8 cellular contexts compared by ENCODE assay signal in the genomic region with DNA sequence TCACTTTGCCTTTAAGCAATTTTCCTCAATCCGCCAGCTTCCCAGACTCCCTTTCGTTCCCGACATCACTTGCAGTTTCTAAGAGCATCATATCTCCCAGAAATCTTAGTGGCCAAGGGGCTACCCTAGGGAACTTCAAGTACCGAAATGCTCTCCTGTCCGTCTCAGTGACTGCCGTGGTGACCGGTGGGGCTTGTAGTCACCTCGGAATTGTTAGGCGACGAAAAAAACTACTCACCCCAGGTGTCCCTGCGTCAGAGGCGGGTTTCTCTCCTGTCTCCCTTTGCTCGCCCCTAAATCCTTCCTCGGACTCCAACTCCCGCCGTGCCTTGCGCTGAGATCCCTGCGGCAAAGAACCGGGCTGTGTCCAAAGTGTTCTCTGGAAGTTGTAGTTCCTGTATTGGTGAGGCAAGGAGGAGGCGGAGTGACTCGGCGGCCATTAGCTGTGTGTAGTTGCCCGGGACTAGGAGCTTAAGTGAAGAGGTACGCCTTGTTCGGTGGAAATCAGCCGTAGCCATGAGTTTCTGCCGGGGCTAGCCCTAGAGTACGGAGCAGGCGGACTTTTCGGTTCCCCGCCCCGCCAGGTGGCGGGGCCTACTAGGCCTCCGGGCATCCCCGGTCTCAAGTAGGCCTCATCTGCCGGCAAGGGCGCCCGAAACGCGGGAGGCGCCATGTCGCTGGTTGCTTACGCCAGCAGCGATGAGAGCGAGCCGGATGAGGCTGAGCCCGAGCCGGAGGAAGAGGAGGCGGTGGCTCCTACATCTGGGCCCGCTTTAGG. TPM values are rescaled to one million over a fixed set of nuclear protein-coding genes. Genes with fewer than 3 reads are reported as not detected.
DNase-seq lines count a peak whose midpoint lies in the region; ATAC-seq and TF ChIP-seq lines count a peak whose summit lies in the region.

A gene with protein sequence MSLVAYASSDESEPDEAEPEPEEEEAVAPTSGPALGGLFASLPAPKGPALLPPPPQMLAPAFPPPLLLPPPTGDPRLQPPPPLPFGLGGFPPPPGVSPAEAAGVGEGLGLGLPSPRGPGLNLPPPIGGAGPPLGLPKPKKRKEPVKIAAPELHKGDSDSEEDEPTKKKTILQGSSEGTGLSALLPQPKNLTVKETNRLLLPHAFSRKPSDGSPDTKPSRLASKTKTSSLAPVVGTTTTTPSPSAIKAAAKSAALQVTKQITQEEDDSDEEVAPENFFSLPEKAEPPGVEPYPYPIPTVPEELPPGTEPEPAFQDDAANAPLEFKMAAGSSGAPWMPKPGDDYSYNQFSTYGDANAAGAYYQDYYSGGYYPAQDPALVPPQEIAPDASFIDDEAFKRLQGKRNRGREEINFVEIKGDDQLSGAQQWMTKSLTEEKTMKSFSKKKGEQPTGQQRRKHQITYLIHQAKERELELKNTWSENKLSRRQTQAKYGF (plus strand): TSS at position 435 of the 778 bp plus-strand sequence. CDS start 237 bp downstream, at position 672.

- ATAC-seq in RWPE2 (ENCODE audit: low read depth), result peak; percentile 92
- ATAC-seq in stimulated activated naive CD8-positive, alpha-beta T cell treated with anti-CD3 and anti-CD28 coated beads, Interleukin-15, amount 100 ng/mL, for 72 hours, result peak; percentile 96

- TF ChIP-seq CTCF in RWPE2 (IDR thresholded peaks at IDR 0.05; ENCODE audit: poor library complexity, severe bottlenecking) (no peak), fibroblast of the aortic adventitia (IDR thresholded peaks at IDR 0.05; ENCODE audit: insufficient read depth, low read length) (no peak), nephron (IDR thresholded peaks at IDR 0.05; ENCODE audit: unreplicated experiment in 3 of 3) (no peak)

- no peaks in the 10 kb centered on the region for H3K27me3 Mint-ChIP-seq in nephron (ENCODE audit: low read depth)
- H3K27me3 Mint-ChIP-seq in stimulated activated naive CD8-positive, alpha-beta T cell treated with anti-CD3 and anti-CD28 coated beads, Interleukin-15, amount 100 ng/mL, for 72 hours, result no peaks in the 10 kb centered on the region

- H3K4me3 Mint-ChIP-seq in nephron, result no peak within 1 kb of the TSS
- H3K4me3 Mint-ChIP-seq in stimulated activated naive CD8-positive, alpha-beta T cell treated with anti-CD3 and anti-CD28 coated beads, Interleukin-15, amount 100 ng/mL, for 72 hours, result no peak within 1 kb of the TSS

- H3K4me3 ChIP-seq in RWPE2 (ENCODE audit: severe bottlenecking) (peak within 1 kb of the TSS; percentile 97), fibroblast of the aortic adventitia (ENCODE audit: low read depth, low read length) (peak within 1 kb of the TSS; percentile 94)

- H3K36me3 Mint-ChIP-seq in nephron (ENCODE audit: low read depth), result peaks cover 16% of the 10 kb centered on the region

- peak within 1 kb of the TSS in 2 of 3 experiments; percentile 83 to 90 for H3K27ac Mint-ChIP-seq in nephron
- H3K27ac Mint-ChIP-seq in stimulated activated naive CD8-positive, alpha-beta T cell treated with anti-CD3 and anti-CD28 coated beads, Interleukin-15, amount 100 ng/mL, for 72 hours, result peak within 1 kb of the TSS in 1 of 2 donors; percentile 56

- H3K36me3 ChIP-seq in RWPE2 (ENCODE audit: low read depth), result peaks cover 26% of the 10 kb centered on the region

- no peaks in the 10 kb centered on the region for H3K4me1 ChIP-seq in RWPE2 (ENCODE audit: insufficient read depth, poor library complexity, severe bottlenecking)

- H3K27me3 ChIP-seq in RWPE2 (ENCODE audit: insufficient read depth, poor library complexity, severe bottlenecking), result no peaks in the 10 kb centered on the region

- peaks cover 35% of the 10 kb centered on the region for H3K4me1 Mint-ChIP-seq in nephron
- H3K4me1 Mint-ChIP-seq in stimulated activated naive CD8-positive, alpha-beta T cell treated with anti-CD3 and anti-CD28 coated beads, Interleukin-15, amount 100 ng/mL, for 72 hours, result peaks cover 47% of the 10 kb centered on the region

- H3K9me3 ChIP-seq in RWPE2 (ENCODE audit: severe bottlenecking), result no peaks in the 10 kb centered on the region

- no peaks in the 10 kb centered on the region for H3K9me3 Mint-ChIP-seq in nephron
- no peaks in the 10 kb centered on the region for H3K9me3 Mint-ChIP-seq in stimulated activated naive CD8-positive, alpha-beta T cell treated with anti-CD3 and anti-CD28 coated beads, Interleukin-15, amount 100 ng/mL, for 72 hours

- DNase-seq in EL, result peak; percentile 100
- DNase-seq in H4 (ENCODE audit: low spot score), result peak; percentile 99
- DNase-seq in LoVo (ENCODE audit: low spot score), result peak; percentile 100
- peak; percentile 98 for DNase-seq in RWPE2 (ENCODE audit: low spot score)
- DNase-seq in activated T-helper 9 cell treated with anti-CD3 and anti-CD28 coated beads, Interleukin-2, amount 50 U/mL, for 16 hours (ENCODE audit: low read depth), result peak; percentile 95
- peak; percentile 100 for DNase-seq in fibroblast of the aortic adventitia (ENCODE audit: low read depth)
- DNase-seq in stimulated activated naive CD8-positive, alpha-beta T cell treated with anti-CD3 and anti-CD28 coated beads, Interleukin-15, amount 100 ng/mL, for 72 hours, result peak; percentile 97 to 99

- peak within 1 kb of the TSS; percentile 63 for H3K27ac ChIP-seq in RWPE2 (ENCODE audit: poor library complexity, severe bottlenecking)

RNA-seq across cellular contexts. Expression of the gene that starts here (rescaled TPM):
- total RNA-seq in H4 (2014; rRNA removed; shearing (Covaris generic)), result 22.2 and 36.2 TPM in 2 replicates
- 28.3 and 33.8 TPM in 2 replicates for total RNA-seq in fibroblast of the aortic adventitia (ENCODE audit: low replicate concordance)

Comparison
In these comparisons a context has a peak if more than half of its experiments do, and no peak if none do; other contexts are left out.
1. Peak in every context shown above with its lines: DNase-seq, ATAC-seq, H3K4me3 ChIP-seq and H3K27ac ChIP-seq.